ENCODE assay signal across 8 cellular contexts in genomic region chr7:17530741-17531417, GRCh38.
DNase-seq lines count a peak whose midpoint lies in the region; ATAC-seq and TF ChIP-seq lines count a peak whose summit lies in the region.
"Had no signal": no experiment of that assay in that cellular context is flagged by ENCODE, and none has a peak within 500 bp of the region (broad histone marks: within the 10 kb centered on the region; RNA-seq: fewer than 3 reads in every experiment).

No MANE protein-coding gene starts in this region.

- no peaks in the 10 kb centered on the region for H3K9me3 Mint-ChIP-seq in HFFc6
- no peaks in the 10 kb centered on the region for H3K9me3 Mint-ChIP-seq in Caco-2 (ENCODE audit: unreplicated experiment)
- H3K9me3 Mint-ChIP-seq in effector memory CD8-positive, alpha-beta T cell, result no peaks in the 10 kb centered on the region

- no TSS peak for BruUV-seq in Caco-2 (replicated peaks; lab: Mats Ljungman, UMichigan)

- no peaks in the 10 kb centered on the region for H3K9me3 ChIP-seq in Caco-2

- H3K4me3 Mint-ChIP-seq in HFFc6 (no peak overlapping the region), Caco-2 (ENCODE audit: unreplicated experiment) (no peak overlapping the region)
- no peak overlapping the region for H3K4me3 Mint-ChIP-seq in effector memory CD8-positive, alpha-beta T cell

- H3K4me1 Mint-ChIP-seq in HFFc6 (ENCODE audit: low read depth), result peaks cover 86% of the 10 kb centered on the region
- H3K4me1 Mint-ChIP-seq in Caco-2 (ENCODE audit: low read depth, unreplicated experiment), result no peaks in the 10 kb centered on the region
- no peaks in the 10 kb centered on the region for H3K4me1 Mint-ChIP-seq in effector memory CD8-positive, alpha-beta T cell (ENCODE audit: low read depth in 2 of 2)

- DNase-seq in GM13977 (ENCODE audit: low spot score) (peak; percentile 20), HFFc6 (no peak), RPMI7951 (ENCODE audit: low read depth) (peak; percentile 51), inferior parietal cortex (ENCODE audit: extremely low spot score) (peak; percentile 22), Caco-2 (no peak), NCI-H187 (lab: John Stamatoyannopoulos, UW) (no peak)
- DNase-seq in effector memory CD8-positive, alpha-beta T cell, result no peak
- DNase-seq: left cardiac atrium had no signal

- peak; percentile 46 for TF ChIP-seq CTCF in GM13977 (IDR thresholded peaks at IDR 0.05; ENCODE audit: extremely low read depth, insufficient read depth, missing control alignments)
- TF ChIP-seq CTCF in HFFc6 (IDR thresholded peaks at IDR 0.05), result peak; percentile 66
- TF ChIP-seq CTCF in Caco-2 (IDR thresholded peaks at IDR 0.05; ENCODE audit: insufficient read depth in 1 of 2, low read depth in 1 of 2, low read length in 1 of 2, severe bottlenecking in 1 of 2, unreplicated experiment in 1 of 2), result peak in 1 of 2 experiments; percentile 29

- H3K36me3 ChIP-seq in Caco-2 (ENCODE audit: control insufficient read depth, insufficient read depth, low read length), result no peaks in the 10 kb centered on the region

- H3K27ac Mint-ChIP-seq in HFFc6, result no peak overlapping the region
- no peak overlapping the region for H3K27ac Mint-ChIP-seq in Caco-2 (ENCODE audit: unreplicated experiment)
- no peak overlapping the region for H3K27ac Mint-ChIP-seq in effector memory CD8-positive, alpha-beta T cell

- no peak overlapping the region for H3K4me3 ChIP-seq in Caco-2 (ENCODE audit: low read depth, low read length)

- H3K36me3 Mint-ChIP-seq in HFFc6 (ENCODE audit: low read depth), result no peaks in the 10 kb centered on the region
- H3K36me3 Mint-ChIP-seq in Caco-2 (ENCODE audit: insufficient read depth, unreplicated experiment), result no peaks in the 10 kb centered on the region
- no peaks in the 10 kb centered on the region for H3K36me3 Mint-ChIP-seq in effector memory CD8-positive, alpha-beta T cell (ENCODE audit: insufficient read depth)

- H3K27me3 ChIP-seq in Caco-2 (replicated peaks; ENCODE audit: control insufficient read depth, insufficient read depth, low read length), result no peaks in the 10 kb centered on the region

- in situ Hi-C loops in GM13977 (cut with MboI; ENCODE audit: low pct_unique_long_range_greater_than_20kb, low sequenced_read_pairs, unreplicated experiment), result loop anchor here (25.0 kb wide), 2 partner anchors 219 to 544 kb away; no protein-coding TSS in a partner anchor

- ATAC-seq in effector memory CD8-positive, alpha-beta T cell (replicated peaks), result no peak

- intact Hi-C loops in Caco-2 (cut with micrococcal nuclease; ENCODE audit: unreplicated experiment), result loop anchor here (2.0 kb wide), 1 partner anchor 548 kb away; no protein-coding TSS in a partner anchor

- H3K4me1 ChIP-seq in Caco-2, result no peaks in the 10 kb centered on the region

- CTCF ChIA-PET in Caco-2 (lab: Charles Lee), result no interaction called here

- H3K27me3 Mint-ChIP-seq in HFFc6 (ENCODE audit: insufficient read depth) (no peaks in the 10 kb centered on the region; the same call in 1 of the 2 replicates), Caco-2 (ENCODE audit: insufficient read depth, unreplicated experiment) (no peaks in the 10 kb centered on the region)
- peaks cover 7 to 23% of the 10 kb centered on the region in 2 donors for H3K27me3 Mint-ChIP-seq in effector memory CD8-positive, alpha-beta T cell

- POLR2A ChIA-PET in Caco-2 (lab: Charles Lee), result no interaction called here

Comparison
In these comparisons a context has a peak if more than half of its experiments do, and no peak if none do; other contexts are left out.
1. DNase-seq: peak in GM13977 (single experiment), RPMI7951 (single experiment) and inferior parietal cortex (single experiment); none in HFFc6 (single experiment), Caco-2 (0 of 2), effector memory CD8-positive, alpha-beta T cell (0 of 3) and NCI-H187 (0 of 2).